In the genomic region with DNA sequence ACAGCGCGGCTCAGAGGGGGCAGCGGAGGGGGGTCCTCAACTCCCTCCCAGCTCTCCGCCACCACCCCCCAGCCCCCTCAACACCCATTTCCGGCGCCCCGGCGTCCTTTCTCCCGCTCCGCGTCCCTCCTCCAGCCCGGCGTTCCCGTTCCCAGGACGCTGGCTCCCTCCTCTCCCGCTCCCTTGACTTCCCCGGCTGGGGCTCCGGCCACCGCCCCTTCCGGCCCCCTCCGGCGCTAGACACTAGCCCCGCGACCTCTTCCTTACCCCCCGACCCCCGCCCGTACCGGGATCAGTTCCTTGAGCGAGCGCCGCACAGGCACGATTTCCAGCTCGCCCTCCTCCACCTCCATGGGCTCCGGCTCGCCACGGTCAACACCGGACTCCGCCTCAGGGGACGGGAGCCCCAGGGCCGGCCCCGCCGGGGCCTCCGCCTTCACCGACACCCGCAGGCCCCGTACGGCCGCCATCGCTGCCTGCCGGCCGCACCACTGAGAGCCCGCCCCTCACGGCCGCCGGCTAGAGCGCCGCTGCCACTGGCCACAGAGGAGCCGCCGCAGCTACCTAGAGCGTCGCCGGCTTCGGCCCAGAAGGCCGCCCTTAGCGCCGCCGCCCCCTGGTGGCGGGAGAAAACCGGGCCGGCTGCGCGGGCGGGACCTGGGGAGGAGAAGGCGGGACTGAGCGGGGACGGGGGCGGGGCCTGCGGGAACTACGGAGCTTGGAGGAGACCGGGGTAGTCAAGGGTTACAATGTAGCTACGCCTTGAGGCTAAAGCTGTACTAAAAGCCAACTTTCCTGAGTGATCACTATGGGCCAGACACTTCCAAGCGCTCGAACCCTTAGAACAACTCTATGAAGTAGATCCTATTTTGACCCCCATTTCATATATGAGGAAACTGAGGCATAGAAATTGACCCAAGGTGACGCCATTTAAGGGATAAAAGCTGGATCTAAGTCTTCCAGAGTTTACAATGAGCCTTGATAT, we compare ENCODE assay signal across 8 cellular contexts. TPM values are rescaled to one million over a fixed set of nuclear protein-coding genes. Genes with fewer than 3 reads are reported as not detected.
A peak's percentile ranks its signal among the peaks of the same experiment; 100 is the strongest.
DNase-seq lines count a peak whose midpoint lies in the region; ATAC-seq, FAIRE-seq and TF ChIP-seq lines count a peak whose summit lies in the region.

Gene NCBP3 (minus strand): TSS at position 493 of the 985 bp plus-strand sequence. CDS start 23 bp downstream, at position 470.

- H3K27ac ChIP-seq in endodermal cell (ENCODE audit: low read depth, low read length) (peak within 1 kb of the TSS; percentile 92), mesodermal cell (ENCODE audit: low read depth, low read length, severe bottlenecking) (peak within 1 kb of the TSS; percentile 87)

- DNase-seq in D721Med (ENCODE audit: insufficient read length, low spot score) (peak; percentile 94), HUDEP-2 (lab: John Stamatoyannopoulos, UW; ENCODE audit: unreplicated experiment in 76 of 76) (peak in 73 of 76 experiments; percentile 21 to 92 (median 81)), NT2/D1 (ENCODE audit: low read depth, low spot score) (peak; percentile 82), endodermal cell (peak; percentile 98)
- peak; percentile 60 for DNase-seq in activated CD8-positive, alpha-beta memory T cell treated with anti-CD3 and anti-CD28 coated beads, Interleukin-2, amount 50 U/mL, for 1 hour (ENCODE audit: extremely low read depth)
- DNase-seq in stimulated activated CD8-positive, alpha-beta memory T cell treated with anti-CD3 and anti-CD28 coated beads, Interleukin-15, amount 100 ng/mL, for 4 hours (ENCODE audit: low read depth in 2 of 2), result peak; percentile 76 to 83

- peak; percentile 47 for TF ChIP-seq CTCF in D721Med (IDR thresholded peaks at IDR 0.05; ENCODE audit: insufficient read depth, missing control alignments)
- peak; percentile 97 for TF ChIP-seq CTCF in endodermal cell (conservative IDR thresholded peaks at IDR 0.05)

- no peak for FAIRE-seq in D721Med (lab: Jason Lieb, UNC)

- peaks cover 10% of the 10 kb centered on the region for H3K4me1 Mint-ChIP-seq in endodermal cell

- peaks cover 24% of the 10 kb centered on the region for H3K36me3 Mint-ChIP-seq in endodermal cell (ENCODE audit: low read depth)

- H3K4me3 Mint-ChIP-seq in endodermal cell, result peak within 1 kb of the TSS; percentile 98

- H3K27ac Mint-ChIP-seq in endodermal cell, result peak within 1 kb of the TSS; percentile 97

- H3K4me3 ChIP-seq in NT2/D1 (ENCODE audit: insufficient read length, low read depth) (peak within 1 kb of the TSS; percentile 77), endodermal cell (ENCODE audit: low read length) (peak within 1 kb of the TSS; percentile 94), mesodermal cell (ENCODE audit: extremely low read depth, insufficient read depth, low read length, poor library complexity, severe bottlenecking) (peak within 1 kb of the TSS; percentile 98)

- no peaks in the 10 kb centered on the region for H3K9me3 ChIP-seq in NT2/D1 (ENCODE audit: insufficient read depth, low read length)
- no peaks in the 10 kb centered on the region for H3K9me3 ChIP-seq in endodermal cell (ENCODE audit: control insufficient read depth, low read length)
- H3K9me3 ChIP-seq in mesodermal cell (ENCODE audit: control insufficient read depth, low read length), result no peaks in the 10 kb centered on the region

- 2 to 21% methylated on average over 9 to 84 of the region's 84 CpGs for WGBS in endodermal cell (ENCODE audit: insufficient coverage in 1 of 2, insufficient read length in 1 of 2), 2 experiments
- 0% methylated on average over 48 to 60 of the region's 84 CpGs for WGBS in mesodermal cell (ENCODE audit: insufficient coverage in 2 of 2), 2 experiments

- peak within 1 kb of the TSS; percentile 94 for H3K9ac ChIP-seq in NT2/D1 (ENCODE audit: insufficient read length, low read depth)
- H3K9ac ChIP-seq in endodermal cell (ENCODE audit: extremely low read depth, low read length, poor library complexity, severe bottlenecking), result peak within 1 kb of the TSS; percentile 90

- peak; percentile 96 for ATAC-seq in GM21381 (IDR thresholded peaks at IDR 0.05; ENCODE audit: unreplicated experiment)

- no peaks in the 10 kb centered on the region for H3K9me3 Mint-ChIP-seq in endodermal cell

- peaks cover 9% of the 10 kb centered on the region for H3K27me3 Mint-ChIP-seq in endodermal cell (ENCODE audit: insufficient read depth)

- H3K36me3 ChIP-seq in NT2/D1 (ENCODE audit: insufficient read depth, insufficient read length, low read length) (peaks cover 37% of the 10 kb centered on the region), endodermal cell (ENCODE audit: control insufficient read depth, insufficient read depth, low read length) (peaks cover 25% of the 10 kb centered on the region), mesodermal cell (ENCODE audit: control insufficient read depth, insufficient read depth, low read length) (peaks cover 35% of the 10 kb centered on the region)

- H3K4me1 ChIP-seq in NT2/D1 (ENCODE audit: insufficient read depth, insufficient read length), result no peaks in the 10 kb centered on the region
- peaks cover 5% of the 10 kb centered on the region for H3K4me1 ChIP-seq in endodermal cell (ENCODE audit: control insufficient read depth, insufficient read depth, low read length)
- H3K4me1 ChIP-seq in mesodermal cell (ENCODE audit: control insufficient read depth, insufficient read depth, low read length, poor library complexity, severe bottlenecking), result no peaks in the 10 kb centered on the region

- H3K27me3 ChIP-seq in NT2/D1 (ENCODE audit: insufficient read depth, insufficient read length) (no peaks in the 10 kb centered on the region), endodermal cell (ENCODE audit: control insufficient read depth, insufficient read depth, low read length, poor library complexity, severe bottlenecking) (no peaks in the 10 kb centered on the region)

RNA-seq across cellular contexts. Expression of gene NCBP3, which starts in this region (rescaled TPM):
- total RNA-seq in endodermal cell, result 10 to 100 TPM; 74.5 to 75.9 TPM
- polyA plus RNA-seq in endodermal cell (2013, experiment 1 of 2), result 72.1 TPM
- 66.8 TPM for polyA plus RNA-seq in endodermal cell (2013, experiment 2 of 2)
- polyA plus RNA-seq in mesodermal cell (2013, experiment 1 of 2), result 47.0 TPM
- polyA plus RNA-seq in mesodermal cell (2013, experiment 2 of 2), result 44.5 TPM

Comparison
In these comparisons a context has a peak if more than half of its experiments do, and no peak if none do; other contexts are left out.
1. Peak in every context shown above with its lines: DNase-seq, ATAC-seq, H3K4me3 ChIP-seq and H3K27ac ChIP-seq.